Comparison of ENCODE assay signal across 8 cellular contexts in genomic region chr19:57351867-57352266, GRCh38. TPM values are rescaled to one million over a fixed set of nuclear protein-coding genes. Genes with fewer than 3 reads are reported as not detected.
A peak's percentile ranks its signal among the peaks of the same experiment; 100 is the strongest.
DNase-seq lines count a peak whose midpoint lies in the region; ATAC-seq lines count a peak whose summit lies in the region.

No MANE protein-coding gene starts in this region.

- H3K9me3 Mint-ChIP-seq in activated CD8-positive, alpha-beta T cell treated with anti-CD3 and anti-CD28 coated beads, Interleukin-2, amount 10 ng/mL, durations not matched to agents 7 days and 5 days (ENCODE audit: insufficient read depth), result peaks cover 25% of the 10 kb centered on the region

- DNase-seq in NCI-H748 (lab: John Stamatoyannopoulos, UW; ENCODE audit: unreplicated experiment), result peak; percentile 23
- no peak for DNase-seq in NCI-H748 treated with DMSO at 0.1 percent for 48 hours (lab: John Stamatoyannopoulos, UW)
- DNase-seq in activated CD8-positive, alpha-beta T cell treated with anti-CD3 and anti-CD28 coated beads, Interleukin-2, amount 10 ng/mL, durations not matched to agents 7 days and 5 days, result no peak
- DNase-seq in iPS DF 6.9 (ENCODE audit: low read depth, low spot score), result no peak
- DNase-seq in NCI-H146 treated with DMSO at 0.1 percent for 48 hours (lab: John Stamatoyannopoulos, UW; ENCODE audit: unreplicated experiment), result no peak

- H3K4me3 ChIP-seq in iPS DF 6.9 (ENCODE audit: low read length), result peak overlapping the region; percentile 87; the same call in 1 of the 2 replicates
- peak overlapping the region; percentile 96 to 100 for H3K4me3 ChIP-seq in stomach smooth muscle (ENCODE audit: low read length in 2 of 2)

- peak overlapping the region; percentile 95 for H3K27ac Mint-ChIP-seq in activated CD8-positive, alpha-beta T cell treated with anti-CD3 and anti-CD28 coated beads, Interleukin-2, amount 10 ng/mL, durations not matched to agents 7 days and 5 days

- peaks cover 60% of the 10 kb centered on the region for H3K36me3 Mint-ChIP-seq in activated CD8-positive, alpha-beta T cell treated with anti-CD3 and anti-CD28 coated beads, Interleukin-2, amount 10 ng/mL, durations not matched to agents 7 days and 5 days (ENCODE audit: low read depth)

- CTCF ChIA-PET in activated CD8-positive, alpha-beta T cell treated with anti-CD3 and anti-CD28 coated beads, Interleukin-2, amount 10 ng/mL, durations not matched to agents 7 days and 5 days (lab: Charles Lee), result no interaction called here

- ATAC-seq in activated CD8-positive, alpha-beta T cell treated with anti-CD3 and anti-CD28 coated beads, Interleukin-2, amount 10 ng/mL, durations not matched to agents 7 days and 5 days, result peak; percentile 2
- no peak for ATAC-seq in HG02938 (IDR thresholded peaks at IDR 0.05; ENCODE audit: unreplicated experiment)
- no peak for ATAC-seq in HG03457 (IDR thresholded peaks at IDR 0.05; ENCODE audit: unreplicated experiment)

- peaks cover 17% of the 10 kb centered on the region; the same call in 1 of the 2 replicates for H3K36me3 ChIP-seq in iPS DF 6.9 (ENCODE audit: control insufficient read depth, insufficient read depth, low read length)
- peaks cover 33 to 40% of the 10 kb centered on the region in 2 donors for H3K36me3 ChIP-seq in stomach smooth muscle (ENCODE audit: control insufficient read depth in 2 of 2, insufficient read depth in 2 of 2, low read length in 2 of 2)

- no CpG with 5 or more reads among the region's 7 CpGs for WGBS in iPS DF 6.9 (ENCODE audit: insufficient coverage, insufficient read length)

- POLR2A ChIA-PET in activated CD8-positive, alpha-beta T cell treated with anti-CD3 and anti-CD28 coated beads, Interleukin-2, amount 10 ng/mL, durations not matched to agents 7 days and 5 days (lab: Charles Lee), result no interaction called here

- H3K9me3 ChIP-seq in iPS DF 6.9 (ENCODE audit: control insufficient read depth, insufficient read depth, low read length), result no peaks in the 10 kb centered on the region
- H3K9me3 ChIP-seq in stomach smooth muscle (ENCODE audit: control insufficient read depth in 2 of 2, low read length in 2 of 2), result peaks cover 12 to 17% of the 10 kb centered on the region in 2 donors

- peak overlapping the region; percentile 94 for H3K4me3 Mint-ChIP-seq in activated CD8-positive, alpha-beta T cell treated with anti-CD3 and anti-CD28 coated beads, Interleukin-2, amount 10 ng/mL, durations not matched to agents 7 days and 5 days

- H3K4me1 ChIP-seq in iPS DF 6.9 (ENCODE audit: control insufficient read depth, insufficient read depth, low read length), result no peaks in the 10 kb centered on the region
- peaks cover 24% of the 10 kb centered on the region for H3K4me1 ChIP-seq in stomach smooth muscle (ENCODE audit: control insufficient read depth, insufficient read depth, low read length)

- peaks cover 31% of the 10 kb centered on the region for H3K4me1 Mint-ChIP-seq in activated CD8-positive, alpha-beta T cell treated with anti-CD3 and anti-CD28 coated beads, Interleukin-2, amount 10 ng/mL, durations not matched to agents 7 days and 5 days (ENCODE audit: low read depth)

- H3K9ac ChIP-seq in stomach smooth muscle (ENCODE audit: low read length in 2 of 2), result peak overlapping the region; percentile 92 to 98

- H3K27me3 ChIP-seq in iPS DF 6.9 (ENCODE audit: control insufficient read depth, insufficient read depth, low read length), result no peaks in the 10 kb centered on the region
- H3K27me3 ChIP-seq in stomach smooth muscle (ENCODE audit: control insufficient read depth in 1 of 2, insufficient read depth in 2 of 2, low read length in 2 of 2), result no peaks in the 10 kb centered on the region

- H3K27me3 Mint-ChIP-seq in activated CD8-positive, alpha-beta T cell treated with anti-CD3 and anti-CD28 coated beads, Interleukin-2, amount 10 ng/mL, durations not matched to agents 7 days and 5 days (ENCODE audit: low read depth), result no peaks in the 10 kb centered on the region

- H3K27ac ChIP-seq in iPS DF 6.9 (ENCODE audit: low read length) (no peak overlapping the region), stomach smooth muscle (ENCODE audit: low read length) (no peak overlapping the region)

RNA-seq across cellular contexts. Expression of gene ZNF304, which starts 0.8 kb away (rescaled TPM):
- 1 to 10 TPM; 8.5 to 9.1 TPM for total RNA-seq in activated CD8-positive, alpha-beta T cell treated with anti-CD3 and anti-CD28 coated beads, Interleukin-2, amount 10 ng/mL, durations not matched to agents 7 days and 5 days

RNA-seq across cellular contexts. Expression of gene TRAPPC2B, which starts 11.5 kb away (rescaled TPM):
- total RNA-seq in activated CD8-positive, alpha-beta T cell treated with anti-CD3 and anti-CD28 coated beads, Interleukin-2, amount 10 ng/mL, durations not matched to agents 7 days and 5 days, result 1 to 10 TPM; 8.5 to 8.6 TPM

RNA-seq across cellular contexts. Expression of gene ZNF547, which starts 11.5 kb away (rescaled TPM):
- 1 to 10 TPM; 4.2 to 4.4 TPM for total RNA-seq in activated CD8-positive, alpha-beta T cell treated with anti-CD3 and anti-CD28 coated beads, Interleukin-2, amount 10 ng/mL, durations not matched to agents 7 days and 5 days

RNA-seq across cellular contexts. Expression of gene ZNF543, which starts 31.6 kb away (rescaled TPM):
- total RNA-seq in activated CD8-positive, alpha-beta T cell treated with anti-CD3 and anti-CD28 coated beads, Interleukin-2, amount 10 ng/mL, durations not matched to agents 7 days and 5 days, result 1 to 10 TPM; 7.0 to 7.5 TPM

RNA-seq across cellular contexts. Expression of gene ZNF548, which starts 37.8 kb away (rescaled TPM):
- total RNA-seq in activated CD8-positive, alpha-beta T cell treated with anti-CD3 and anti-CD28 coated beads, Interleukin-2, amount 10 ng/mL, durations not matched to agents 7 days and 5 days, result 10 to 100 TPM; 27.4 to 28.0 TPM
